ENCODE assay signal across 24 cellular contexts in the genomic region with DNA sequence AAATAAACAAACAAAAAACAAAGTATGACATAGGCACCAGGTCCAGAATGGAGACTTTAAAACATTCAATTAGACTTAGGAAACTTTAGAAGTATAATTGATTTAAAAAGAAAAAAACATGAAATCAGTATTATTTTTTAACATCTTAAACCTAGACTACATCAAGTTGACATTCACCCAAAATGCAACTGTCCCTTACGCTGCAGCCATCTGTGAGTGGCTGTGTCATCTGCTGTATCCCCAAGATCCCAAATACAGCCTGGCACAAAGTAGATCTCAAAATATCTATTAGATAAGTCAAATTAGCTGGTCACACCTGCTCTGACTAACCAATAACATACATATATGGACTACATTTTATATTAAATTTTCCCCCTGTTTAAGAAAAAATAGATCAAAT. TPM values are rescaled to one million over a fixed set of nuclear protein-coding genes. Genes with fewer than 3 reads are reported as not detected.
A peak's percentile ranks its signal among the peaks of the same experiment; 100 is the strongest.
DNase-seq lines count a peak whose midpoint lies in the region; ATAC-seq and TF ChIP-seq lines count a peak whose summit lies in the region.
"Had no signal": no experiment of that assay in that cellular context is flagged by ENCODE, and none has a peak within 500 bp of the region (broad histone marks: within the 10 kb centered on the region; RNA-seq: fewer than 3 reads in every experiment).

No MANE protein-coding gene starts in this region.

- H3K27me3 ChIP-seq in muscle layer of colon (ENCODE audit: control insufficient read depth in 1 of 2, insufficient read depth in 2 of 2, low read length in 2 of 2) (no peaks in the 10 kb centered on the region), brain microvascular endothelial cell (replicated peaks) (no peaks in the 10 kb centered on the region)
- H3K27me3 ChIP-seq: SJSA1 had no signal

- TF ChIP-seq CTCF in brain microvascular endothelial cell (IDR thresholded peaks at IDR 0.05; ENCODE audit: low read depth, low read length, missing control alignments): no peak

- DNase-seq in cerebellum (ENCODE audit: low spot score) (peak; percentile 47), substantia nigra (lab: John Stamatoyannopoulos, UW) (no peak), KG1 (lab: John Stamatoyannopoulos, UW) (no peak), SKM-1 treated with dmso at 0.1 percent for 144 hours (lab: John Stamatoyannopoulos, UW; ENCODE audit: unreplicated experiment) (no peak), brain microvascular endothelial cell (no peak)
- DNase-seq: Caco-2; CD8-positive, alpha-beta T cell; GDM1; HCEC 1CT; IMR-90; MM.1S; NCI-H1417; NCI-H1694; NCI-H2029 treated with DMSO at 0.1 percent for 48 hours; NCI-H446 treated with DMSO at 0.1 percent for 48 hours; NCI-H526; Right ventricle myocardium superior; RPMI8226 had no signal

- in situ Hi-C loops in brain microvascular endothelial cell (cut with HindIII; ENCODE audit: low pct_ligation_motif_present, low sequenced_read_pairs): no loop called here

- ATAC-seq in GM18519 (IDR thresholded peaks at IDR 0.05; ENCODE audit: low FRiP score, unreplicated experiment): no peak
- ATAC-seq: CD8-positive, alpha-beta T cell; GM12878 had no signal

- H3K4me1 ChIP-seq in muscle layer of colon (ENCODE audit: insufficient read depth, low read length): peaks cover 74% of the 10 kb centered on the region
- H3K4me1 ChIP-seq: Caco-2, SJSA1 had no signal

- no peaks in the 10 kb centered on the region for H3K9me3 ChIP-seq in muscle layer of colon (ENCODE audit: low read length)
- H3K9me3 ChIP-seq: Caco-2, SJSA1 had no signal

- H3K4me3 ChIP-seq in muscle layer of colon (ENCODE audit: low read depth in 1 of 2, low read length in 2 of 2) (no peak overlapping the region), brain microvascular endothelial cell (ENCODE audit: low read depth, low read length) (no peak overlapping the region)
- H3K4me3 ChIP-seq: GM12878, SJSA1 had no signal

- H3K36me3 ChIP-seq in muscle layer of colon (ENCODE audit: insufficient read depth, low read length) (no peaks in the 10 kb centered on the region), brain microvascular endothelial cell (replicated peaks) (no peaks in the 10 kb centered on the region)
- H3K36me3 ChIP-seq: SJSA1 had no signal

- peak overlapping the region; percentile 4 for H3K27ac ChIP-seq in muscle layer of colon (ENCODE audit: low read depth, low read length)
- peak overlapping the region; percentile 86 for H3K27ac ChIP-seq in substantia nigra (ENCODE audit: low read depth, low read length, poor library complexity, severe bottlenecking)
- no peak overlapping the region for H3K27ac ChIP-seq in brain microvascular endothelial cell
- H3K27ac ChIP-seq: C4-2B, KMS-11, SJSA1 had no signal

- no peak overlapping the region for H3K9ac ChIP-seq in muscle layer of colon (ENCODE audit: low read length)
- H3K9ac ChIP-seq: KMS-11 had no signal

RNA-seq across cellular contexts. Expression of gene TTLL11, which starts 7.8 kb away (rescaled TPM):
- 22.1 TPM for total RNA-seq in cerebellum
